ENCODE assay signal across 19 cellular contexts in genomic region chr9:95218790-95219189, GRCh38.
DNase-seq lines count a peak whose midpoint lies in the region; ATAC-seq, FAIRE-seq and TF ChIP-seq lines count a peak whose summit lies in the region.
"Had no signal": no experiment of that assay in that cellular context is flagged by ENCODE, and none has a peak within 500 bp of the region (broad histone marks: within the 10 kb centered on the region; RNA-seq: fewer than 3 reads in every experiment).

No MANE protein-coding gene starts in this region.

- no peak overlapping the region for H4K5ac ChIP-seq in H9 (ENCODE audit: insufficient read length, low read depth, low read length)

- H3K23me2 ChIP-seq in H9 (ENCODE audit: insufficient read length, low read depth, low read length, poor library complexity, severe bottlenecking) = no peaks in the 10 kb centered on the region

- H2BK20ac ChIP-seq in H9 (ENCODE audit: low read depth, low read length, poor library complexity, severe bottlenecking) = no peak overlapping the region

- peak overlapping the region; percentile 36 for H3T11ph ChIP-seq in H9 (ENCODE audit: low read length)

- FAIRE-seq in bronchial epithelial cell (lab: Jason Lieb, UNC) = no peak
- FAIRE-seq: D721Med had no signal

- no peak overlapping the region for H3K56ac ChIP-seq in H9 (ENCODE audit: insufficient read length, low read depth, low read length)

- H3K79me1 ChIP-seq in H9 (ENCODE audit: insufficient read depth, low read depth, low read length, poor library complexity, severe bottlenecking) = no peaks in the 10 kb centered on the region

- no CpG with 5 or more reads among the region's 4 CpGs for WGBS in H9 (ENCODE audit: extremely low coverage, insufficient read length, low lambda C conversion rate)

- no peak overlapping the region for H3K18ac ChIP-seq in H9 (ENCODE audit: insufficient read length, low read depth, low read length)

- H3K23ac ChIP-seq in H9 (ENCODE audit: insufficient read length, low read depth, low read length) = no peak overlapping the region

- H3K27ac ChIP-seq in BLaER1 (no peak overlapping the region), H9 (ENCODE audit: insufficient read length, low read depth, low read length) (peak overlapping the region; percentile 51)
- H3K27ac ChIP-seq: C4-2B, Peyer's patch had no signal

- TF ChIP-seq CTCF in H9 (conservative IDR thresholded peaks at IDR 0.05) (no peak), bronchial epithelial cell (IDR thresholded peaks at IDR 0.05; ENCODE audit: insufficient read depth, low read length, severe bottlenecking) (no peak)

- no peaks in the 10 kb centered on the region for H3K79me2 ChIP-seq in H9 (ENCODE audit: insufficient read depth, low read length)

- H2AK5ac ChIP-seq in H9 (ENCODE audit: insufficient read length, low read length) = no peak overlapping the region

- H3K4me2 ChIP-seq in BLaER1 (0 out of 2 replicates have a peak overlapping the region, but pooled peaks have one; percentile 12), H9 (ENCODE audit: insufficient read depth, insufficient read length, low read length) (peak overlapping the region; percentile 19)

- H4K91ac ChIP-seq in H9 (ENCODE audit: insufficient read length, low read depth, low read length) = no peak overlapping the region

- H3K4me3 ChIP-seq in BLaER1 (no peak overlapping the region), bronchial epithelial cell (ENCODE audit: low read depth, low read length) (no peak overlapping the region)
- H3K4me3 ChIP-seq: Peyer's patch had no signal

- H2AFZ ChIP-seq in H9 (ENCODE audit: low read length) = no peak overlapping the region

- peaks cover 19 to 23% of the 10 kb centered on the region in 2 experiments for H3K4me1 Mint-ChIP-seq in H9
- peaks cover 5% of the 10 kb centered on the region for H3K4me1 Mint-ChIP-seq in T-helper 17 cell

- H3K4me1 ChIP-seq in BLaER1 (0 out of 2 replicates have a peak, but pooled peaks cover 6% of the 10 kb centered on the region), H9 (ENCODE audit: insufficient read depth, low read length) (peaks cover 15% of the 10 kb centered on the region)
- H3K4me1 ChIP-seq: Peyer's patch had no signal

- H4K20me1 ChIP-seq in BLaER1 (no peaks in the 10 kb centered on the region), H9 (ENCODE audit: control insufficient read depth, insufficient read depth, insufficient read length) (no peaks in the 10 kb centered on the region)

- H2BK120ac ChIP-seq in H9 (ENCODE audit: low read depth, low read length, poor library complexity, severe bottlenecking) = no peak overlapping the region

- no peak overlapping the region for H3K14ac ChIP-seq in H9 (ENCODE audit: insufficient read depth, low read length)

- H2BK15ac ChIP-seq in H9 (ENCODE audit: low read depth, low read length) = no peak overlapping the region

- no peak for ATAC-seq in GM18505 (IDR thresholded peaks at IDR 0.05; ENCODE audit: unreplicated experiment)
- ATAC-seq in T-helper 17 cell = no peak
- ATAC-seq in GM18498 (IDR thresholded peaks at IDR 0.05; ENCODE audit: unreplicated experiment) = no peak

- no peaks in the 10 kb centered on the region for H3K9me3 ChIP-seq in BLaER1
- no peaks in the 10 kb centered on the region for H3K9me3 ChIP-seq in H9 (ENCODE audit: control insufficient read depth, low read depth, low read length)
- no peaks in the 10 kb centered on the region for H3K9me3 ChIP-seq in T-helper 17 cell (ENCODE audit: control insufficient read depth, low read length, poor library complexity, severe bottlenecking)
- H3K9me3 ChIP-seq: Peyer's patch had no signal

- H2BK5ac ChIP-seq in H9 (ENCODE audit: insufficient read length, low read length) = no peak overlapping the region

- H3K27me3 ChIP-seq in BLaER1 (no peaks in the 10 kb centered on the region), H9 (ENCODE audit: insufficient read depth, low read length) (no peaks in the 10 kb centered on the region), bronchial epithelial cell (ENCODE audit: control insufficient read depth, insufficient read depth, low read length) (no peaks in the 10 kb centered on the region)
- H3K27me3 ChIP-seq: Peyer's patch had no signal

- DNase-seq in H9 = no peak
- DNase-seq in bronchial epithelial cell (ENCODE audit: low read depth) = peak; percentile 3
- DNase-seq in iPS-NIHi7 (ENCODE audit: extremely low spot score) = peak; percentile 40
- DNase-seq in DMS79 (lab: John Stamatoyannopoulos, UW) = no peak
- no peak for DNase-seq in T-helper 17 cell
- DNase-seq: DMS79 treated with DMSO at 0.1 percent for 48 hours; NCI-H1092; NCI-H1436 treated with DMSO at 0.1 percent for 48 hours; NCI-H2107; NCI-H226; NCI-H526; NK-92 treated with Interleukin-12 subunit alpha and Interleukin-12 subunit beta, amount 100 ng/mL, for 24 hours; Peyer's patch; T-helper 2 cell had no signal

- H3K4me3 Mint-ChIP-seq in H9 (no peak overlapping the region), T-helper 17 cell (no peak overlapping the region)

- H3K27me3 Mint-ChIP-seq in H9 (ENCODE audit: low read depth) (no peaks in the 10 kb centered on the region; the same call in 1 of the 2 replicates), T-helper 17 cell (no peaks in the 10 kb centered on the region)

- H3K9ac ChIP-seq in BLaER1 = no peak overlapping the region
- H3K9ac ChIP-seq in H9 (ENCODE audit: extremely low read depth, insufficient read length, low read length) = no peak overlapping the region

- no peaks in the 10 kb centered on the region for H3K9me3 Mint-ChIP-seq in H9

- no peaks in the 10 kb centered on the region; a peak in 1 of 7 replicates for H3K36me3 Mint-ChIP-seq in H9 (ENCODE audit: insufficient read depth in 1 of 3, low read depth in 3 of 3)
- no peaks in the 10 kb centered on the region for H3K36me3 Mint-ChIP-seq in T-helper 17 cell (ENCODE audit: low read depth)

- H3K4ac ChIP-seq in H9 (ENCODE audit: low read depth, low read length) = no peak overlapping the region

- H3K27ac Mint-ChIP-seq in H9 (peak overlapping the region in 2 of 3 experiments; percentile 45 to 78; a peak in 3 of 7 replicates), T-helper 17 cell (no peak overlapping the region)

- no peak overlapping the region for H4K8ac ChIP-seq in H9 (replicated peaks; ENCODE audit: insufficient read length, low read depth, low read length)

- no peak overlapping the region for H2BK12ac ChIP-seq in H9 (ENCODE audit: insufficient read length, low read depth, low read length)

- TF ChIP-seq POLR2A in GM18505 (IDR thresholded peaks at IDR 0.05; ENCODE audit: borderline replicate concordance, extremely low read depth, insufficient read depth, insufficient read length) = no peak

- H3K36me3 ChIP-seq in BLaER1 = no peaks in the 10 kb centered on the region
- no peaks in the 10 kb centered on the region for H3K36me3 ChIP-seq in bronchial epithelial cell (ENCODE audit: control insufficient read depth, insufficient read depth, low read length)
- H3K36me3 ChIP-seq: Peyer's patch had no signal

Comparison
In these comparisons a context has a peak if more than half of its experiments do, and no peak if none do; other contexts are left out.
1. DNase-seq: peak in bronchial epithelial cell (single experiment) and iPS-NIHi7 (single experiment); none in H9 (single experiment), DMS79 (single experiment) and T-helper 17 cell (0 of 3).